ENCODE assay signal across 1 cellular context in genomic region chr16:23504453-23505179, GRCh38.
TF ChIP-seq lines count a peak whose summit lies in the region.

No MANE protein-coding gene starts in this region.

TF ChIP-seq in endothelial cell of umbilical vein, 7 proteins besides CTCF, POLR2A, EP300 and RAD21 (continued from another document):
- TF ChIP-seq GATA2 (IDR thresholded peaks at IDR 0.05; ENCODE audit: insufficient read depth, insufficient read length, low read depth, low read length) (no peak), FOS (IDR thresholded peaks at IDR 0.05; ENCODE audit: borderline replicate concordance, insufficient read depth, low read length) (peak; percentile 95), JUN (IDR thresholded peaks at IDR 0.05; ENCODE audit: borderline replicate concordance, insufficient read depth, insufficient read length, low read depth) (peak; percentile 75)
